1 cellular context compared by ENCODE assay signal in the genomic region with DNA sequence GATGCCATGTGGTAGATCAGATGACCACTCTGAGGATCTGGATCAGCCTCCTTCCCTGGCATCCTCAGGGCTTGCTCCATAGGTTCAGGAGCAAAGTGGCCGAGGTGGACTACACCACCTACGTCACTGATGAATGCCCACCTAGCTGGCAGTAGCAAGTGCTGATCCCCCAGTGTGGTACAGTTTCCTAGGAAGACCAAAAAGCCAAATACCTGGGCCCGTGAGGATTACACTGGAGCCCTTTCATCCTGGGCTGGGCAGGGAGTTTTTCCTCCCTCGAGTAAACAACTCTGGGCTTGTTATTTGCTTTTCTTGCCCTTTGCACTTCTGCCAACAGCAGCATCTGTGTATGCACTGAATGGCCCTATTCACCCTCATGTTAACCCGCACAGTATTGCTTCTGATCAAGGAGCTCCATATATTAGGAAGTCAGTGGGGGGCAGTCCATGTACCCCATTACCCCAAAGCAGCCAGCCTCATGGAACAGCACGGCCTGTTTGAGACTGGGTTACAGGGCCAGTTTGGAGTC.
TF ChIP-seq lines count a peak whose summit lies in the region.

No MANE protein-coding gene starts in this region.

TF ChIP-seq in HepG2, 621 proteins besides CTCF, POLR2A, EP300 and RAD21 (continued from another document and continues in another):
- TF ChIP-seq, protein P1, sequence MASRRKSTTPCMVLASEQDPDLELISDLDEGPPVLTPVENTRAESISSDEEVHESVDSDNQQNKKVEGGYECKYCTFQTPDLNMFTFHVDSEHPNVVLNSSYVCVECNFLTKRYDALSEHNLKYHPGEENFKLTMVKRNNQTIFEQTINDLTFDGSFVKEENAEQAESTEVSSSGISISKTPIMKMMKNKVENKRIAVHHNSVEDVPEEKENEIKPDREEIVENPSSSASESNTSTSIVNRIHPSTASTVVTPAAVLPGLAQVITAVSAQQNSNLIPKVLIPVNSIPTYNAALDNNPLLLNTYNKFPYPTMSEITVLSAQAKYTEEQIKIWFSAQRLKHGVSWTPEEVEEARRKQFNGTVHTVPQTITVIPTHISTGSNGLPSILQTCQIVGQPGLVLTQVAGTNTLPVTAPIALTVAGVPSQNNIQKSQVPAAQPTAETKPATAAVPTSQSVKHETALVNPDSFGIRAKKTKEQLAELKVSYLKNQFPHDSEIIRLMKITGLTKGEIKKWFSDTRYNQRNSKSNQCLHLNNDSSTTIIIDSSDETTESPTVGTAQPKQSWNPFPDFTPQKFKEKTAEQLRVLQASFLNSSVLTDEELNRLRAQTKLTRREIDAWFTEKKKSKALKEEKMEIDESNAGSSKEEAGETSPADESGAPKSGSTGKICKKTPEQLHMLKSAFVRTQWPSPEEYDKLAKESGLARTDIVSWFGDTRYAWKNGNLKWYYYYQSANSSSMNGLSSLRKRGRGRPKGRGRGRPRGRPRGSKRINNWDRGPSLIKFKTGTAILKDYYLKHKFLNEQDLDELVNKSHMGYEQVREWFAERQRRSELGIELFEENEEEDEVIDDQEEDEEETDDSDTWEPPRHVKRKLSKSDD (CRISPR knock-in tag; IDR thresholded peaks at IDR 0.05; ENCODE audit: low read depth): 0 out of 2 replicates have a peak, but pooled peaks have one; percentile 43
- TF ChIP-seq, protein P2, sequence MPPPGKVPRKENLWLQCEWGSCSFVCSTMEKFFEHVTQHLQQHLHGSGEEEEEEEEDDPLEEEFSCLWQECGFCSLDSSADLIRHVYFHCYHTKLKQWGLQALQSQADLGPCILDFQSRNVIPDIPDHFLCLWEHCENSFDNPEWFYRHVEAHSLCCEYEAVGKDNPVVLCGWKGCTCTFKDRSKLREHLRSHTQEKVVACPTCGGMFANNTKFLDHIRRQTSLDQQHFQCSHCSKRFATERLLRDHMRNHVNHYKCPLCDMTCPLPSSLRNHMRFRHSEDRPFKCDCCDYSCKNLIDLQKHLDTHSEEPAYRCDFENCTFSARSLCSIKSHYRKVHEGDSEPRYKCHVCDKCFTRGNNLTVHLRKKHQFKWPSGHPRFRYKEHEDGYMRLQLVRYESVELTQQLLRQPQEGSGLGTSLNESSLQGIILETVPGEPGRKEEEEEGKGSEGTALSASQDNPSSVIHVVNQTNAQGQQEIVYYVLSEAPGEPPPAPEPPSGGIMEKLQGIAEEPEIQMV (CRISPR knock-in tag; IDR thresholded peaks at IDR 0.05; ENCODE audit: low read depth): no peak
- TF ChIP-seq ZNF432 (CRISPR knock-in tag; IDR thresholded peaks at IDR 0.05; ENCODE audit: borderline replicate concordance) (no peak), PAF1 (CRISPR knock-in tag; IDR thresholded peaks at IDR 0.05) (no peak), KLF9 (CRISPR knock-in tag; IDR thresholded peaks at IDR 0.05; ENCODE audit: low read depth) (no peak), BHLHE40 (IDR thresholded peaks at IDR 0.05; ENCODE audit: low read length) (peak; percentile 93), FOXC1 (CRISPR knock-in tag; IDR thresholded peaks at IDR 0.05; ENCODE audit: borderline replicate concordance) (peak; percentile 79; the same call in 1 of the 2 replicates), JUNB (CRISPR knock-in tag; IDR thresholded peaks at IDR 0.05; ENCODE audit: borderline replicate concordance) (no peak; the same call in 1 of the 2 replicates), REL (CRISPR knock-in tag; conservative IDR thresholded peaks at IDR 0.05) (no peak), SRY (CRISPR knock-in tag; IDR thresholded peaks at IDR 0.05) (no peak), FOSL1 (CRISPR knock-in tag; IDR thresholded peaks at IDR 0.05; ENCODE audit: borderline replicate concordance) (no peak), ZNF713 (CRISPR knock-in tag; IDR thresholded peaks at IDR 0.05) (no peak), SRSF4 (IDR thresholded peaks at IDR 0.05; ENCODE audit: low read depth, low read length, poor library complexity, severe bottlenecking) (no peak), ZNF17 (CRISPR knock-in tag; IDR thresholded peaks at IDR 0.05) (no peak), ZNF550 (CRISPR knock-in tag; IDR thresholded peaks at IDR 0.05; ENCODE audit: borderline replicate concordance) (peak; percentile 63; the same call in 1 of the 2 replicates), ZZZ3 (CRISPR knock-in tag; IDR thresholded peaks at IDR 0.05; ENCODE audit: borderline replicate concordance) (no peak), ZNF30 (CRISPR knock-in tag; IDR thresholded peaks at IDR 0.05) (no peak), KDM5A (IDR thresholded peaks at IDR 0.05; ENCODE audit: borderline replicate concordance, low read length) (no peak), JARID2 (CRISPR knock-in tag; IDR thresholded peaks at IDR 0.05; ENCODE audit: insufficient replicate concordance) (no peak), MYC (CRISPR knock-in tag; IDR thresholded peaks at IDR 0.05; ENCODE audit: borderline replicate concordance) (peak; percentile 32; the same call in 1 of the 2 replicates), NAIF1 (CRISPR knock-in tag; IDR thresholded peaks at IDR 0.05; ENCODE audit: borderline replicate concordance) (0 out of 2 replicates have a peak, but pooled peaks have one; percentile 29), ARNT2 (CRISPR knock-in tag; IDR thresholded peaks at IDR 0.05; ENCODE audit: low read depth) (peak; percentile 66), ZNF501 (CRISPR knock-in tag; IDR thresholded peaks at IDR 0.05) (peak; percentile 26; the same call in 1 of the 2 replicates), KDM2A (CRISPR knock-in tag; IDR thresholded peaks at IDR 0.05; ENCODE audit: borderline replicate concordance, low read depth) (peak; percentile 55; the same call in 1 of the 2 replicates), FLYWCH1 (CRISPR knock-in tag; IDR thresholded peaks at IDR 0.05) (no peak), REPIN1 (CRISPR knock-in tag; IDR thresholded peaks at IDR 0.05; ENCODE audit: borderline replicate concordance, low read depth) (peak; percentile 43; the same call in 1 of the 2 replicates)
- TF ChIP-seq, protein P3, sequence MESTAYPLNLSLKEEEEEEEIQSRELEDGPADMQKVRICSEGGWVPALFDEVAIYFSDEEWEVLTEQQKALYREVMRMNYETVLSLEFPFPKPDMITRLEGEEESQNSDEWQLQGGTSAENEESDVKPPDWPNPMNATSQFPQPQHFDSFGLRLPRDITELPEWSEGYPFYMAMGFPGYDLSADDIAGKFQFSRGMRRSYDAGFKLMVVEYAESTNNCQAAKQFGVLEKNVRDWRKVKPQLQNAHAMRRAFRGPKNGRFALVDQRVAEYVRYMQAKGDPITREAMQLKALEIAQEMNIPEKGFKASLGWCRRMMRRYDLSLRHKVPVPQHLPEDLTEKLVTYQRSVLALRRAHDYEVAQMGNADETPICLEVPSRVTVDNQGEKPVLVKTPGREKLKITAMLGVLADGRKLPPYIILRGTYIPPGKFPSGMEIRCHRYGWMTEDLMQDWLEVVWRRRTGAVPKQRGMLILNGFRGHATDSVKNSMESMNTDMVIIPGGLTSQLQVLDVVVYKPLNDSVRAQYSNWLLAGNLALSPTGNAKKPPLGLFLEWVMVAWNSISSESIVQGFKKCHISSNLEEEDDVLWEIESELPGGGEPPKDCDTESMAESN (CRISPR knock-in tag; conservative IDR thresholded peaks at IDR 0.05): peak; percentile 83
- TF ChIP-seq, protein P4, sequence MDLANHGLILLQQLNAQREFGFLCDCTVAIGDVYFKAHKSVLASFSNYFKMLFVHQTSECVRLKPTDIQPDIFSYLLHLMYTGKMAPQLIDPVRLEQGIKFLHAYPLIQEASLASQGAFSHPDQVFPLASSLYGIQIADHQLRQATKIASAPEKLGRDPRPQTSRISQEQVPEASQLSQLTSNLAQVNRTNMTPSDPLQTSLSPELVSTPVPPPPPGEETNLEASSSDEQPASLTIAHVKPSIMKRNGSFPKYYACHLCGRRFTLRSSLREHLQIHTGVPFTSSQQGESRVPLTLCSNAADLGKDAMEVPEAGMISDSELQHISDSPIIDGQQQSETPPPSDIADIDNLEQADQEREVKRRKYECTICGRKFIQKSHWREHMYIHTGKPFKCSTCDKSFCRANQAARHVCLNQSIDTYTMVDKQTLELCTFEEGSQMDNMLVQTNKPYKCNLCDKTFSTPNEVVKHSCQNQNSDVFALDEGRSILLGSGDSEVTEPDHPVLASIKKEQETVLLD (CRISPR knock-in tag; IDR thresholded peaks at IDR 0.05; ENCODE audit: low read depth): no peak
- TF ChIP-seq, protein P5, sequence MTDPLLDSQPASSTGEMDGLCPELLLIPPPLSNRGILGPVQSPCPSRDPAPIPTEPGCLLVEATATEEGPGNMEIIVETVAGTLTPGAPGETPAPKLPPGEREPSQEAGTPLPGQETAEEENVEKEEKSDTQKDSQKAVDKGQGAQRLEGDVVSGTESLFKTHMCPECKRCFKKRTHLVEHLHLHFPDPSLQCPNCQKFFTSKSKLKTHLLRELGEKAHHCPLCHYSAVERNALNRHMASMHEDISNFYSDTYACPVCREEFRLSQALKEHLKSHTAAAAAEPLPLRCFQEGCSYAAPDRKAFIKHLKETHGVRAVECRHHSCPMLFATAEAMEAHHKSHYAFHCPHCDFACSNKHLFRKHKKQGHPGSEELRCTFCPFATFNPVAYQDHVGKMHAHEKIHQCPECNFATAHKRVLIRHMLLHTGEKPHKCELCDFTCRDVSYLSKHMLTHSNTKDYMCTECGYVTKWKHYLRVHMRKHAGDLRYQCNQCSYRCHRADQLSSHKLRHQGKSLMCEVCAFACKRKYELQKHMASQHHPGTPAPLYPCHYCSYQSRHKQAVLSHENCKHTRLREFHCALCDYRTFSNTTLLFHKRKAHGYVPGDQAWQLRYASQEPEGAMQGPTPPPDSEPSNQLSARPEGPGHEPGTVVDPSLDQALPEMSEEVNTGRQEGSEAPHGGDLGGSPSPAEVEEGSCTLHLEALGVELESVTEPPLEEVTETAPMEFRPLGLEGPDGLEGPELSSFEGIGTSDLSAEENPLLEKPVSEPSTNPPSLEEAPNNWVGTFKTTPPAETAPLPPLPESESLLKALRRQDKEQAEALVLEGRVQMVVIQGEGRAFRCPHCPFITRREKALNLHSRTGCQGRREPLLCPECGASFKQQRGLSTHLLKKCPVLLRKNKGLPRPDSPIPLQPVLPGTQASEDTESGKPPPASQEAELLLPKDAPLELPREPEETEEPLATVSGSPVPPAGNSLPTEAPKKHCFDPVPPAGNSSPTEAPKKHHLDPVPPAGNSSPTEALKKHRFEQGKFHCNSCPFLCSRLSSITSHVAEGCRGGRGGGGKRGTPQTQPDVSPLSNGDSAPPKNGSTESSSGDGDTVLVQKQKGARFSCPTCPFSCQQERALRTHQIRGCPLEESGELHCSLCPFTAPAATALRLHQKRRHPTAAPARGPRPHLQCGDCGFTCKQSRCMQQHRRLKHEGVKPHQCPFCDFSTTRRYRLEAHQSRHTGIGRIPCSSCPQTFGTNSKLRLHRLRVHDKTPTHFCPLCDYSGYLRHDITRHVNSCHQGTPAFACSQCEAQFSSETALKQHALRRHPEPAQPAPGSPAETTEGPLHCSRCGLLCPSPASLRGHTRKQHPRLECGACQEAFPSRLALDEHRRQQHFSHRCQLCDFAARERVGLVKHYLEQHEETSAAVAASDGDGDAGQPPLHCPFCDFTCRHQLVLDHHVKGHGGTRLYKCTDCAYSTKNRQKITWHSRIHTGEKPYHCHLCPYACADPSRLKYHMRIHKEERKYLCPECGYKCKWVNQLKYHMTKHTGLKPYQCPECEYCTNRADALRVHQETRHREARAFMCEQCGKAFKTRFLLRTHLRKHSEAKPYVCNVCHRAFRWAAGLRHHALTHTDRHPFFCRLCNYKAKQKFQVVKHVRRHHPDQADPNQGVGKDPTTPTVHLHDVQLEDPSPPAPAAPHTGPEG (CRISPR knock-in tag; IDR thresholded peaks at IDR 0.05): no peak
- TF ChIP-seq, protein P6, sequence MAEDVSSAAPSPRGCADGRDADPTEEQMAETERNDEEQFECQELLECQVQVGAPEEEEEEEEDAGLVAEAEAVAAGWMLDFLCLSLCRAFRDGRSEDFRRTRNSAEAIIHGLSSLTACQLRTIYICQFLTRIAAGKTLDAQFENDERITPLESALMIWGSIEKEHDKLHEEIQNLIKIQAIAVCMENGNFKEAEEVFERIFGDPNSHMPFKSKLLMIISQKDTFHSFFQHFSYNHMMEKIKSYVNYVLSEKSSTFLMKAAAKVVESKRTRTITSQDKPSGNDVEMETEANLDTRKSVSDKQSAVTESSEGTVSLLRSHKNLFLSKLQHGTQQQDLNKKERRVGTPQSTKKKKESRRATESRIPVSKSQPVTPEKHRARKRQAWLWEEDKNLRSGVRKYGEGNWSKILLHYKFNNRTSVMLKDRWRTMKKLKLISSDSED (CRISPR knock-in tag; IDR thresholded peaks at IDR 0.05): no peak
- TF ChIP-seq, protein P7, sequence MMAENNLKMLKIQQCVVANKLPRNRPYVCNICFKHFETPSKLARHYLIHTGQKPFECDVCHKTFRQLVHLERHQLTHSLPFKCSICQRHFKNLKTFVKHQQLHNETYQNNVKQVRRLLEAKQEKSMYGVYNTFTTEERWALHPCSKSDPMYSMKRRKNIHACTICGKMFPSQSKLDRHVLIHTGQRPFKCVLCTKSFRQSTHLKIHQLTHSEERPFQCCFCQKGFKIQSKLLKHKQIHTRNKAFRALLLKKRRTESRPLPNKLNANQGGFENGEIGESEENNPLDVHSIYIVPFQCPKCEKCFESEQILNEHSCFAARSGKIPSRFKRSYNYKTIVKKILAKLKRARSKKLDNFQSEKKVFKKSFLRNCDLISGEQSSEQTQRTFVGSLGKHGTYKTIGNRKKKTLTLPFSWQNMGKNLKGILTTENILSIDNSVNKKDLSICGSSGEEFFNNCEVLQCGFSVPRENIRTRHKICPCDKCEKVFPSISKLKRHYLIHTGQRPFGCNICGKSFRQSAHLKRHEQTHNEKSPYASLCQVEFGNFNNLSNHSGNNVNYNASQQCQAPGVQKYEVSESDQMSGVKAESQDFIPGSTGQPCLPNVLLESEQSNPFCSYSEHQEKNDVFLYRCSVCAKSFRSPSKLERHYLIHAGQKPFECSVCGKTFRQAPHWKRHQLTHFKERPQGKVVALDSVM (CRISPR knock-in tag; IDR thresholded peaks at IDR 0.05): peak; percentile 55; the same call in 1 of the 2 replicates
- TF ChIP-seq, protein P8, sequence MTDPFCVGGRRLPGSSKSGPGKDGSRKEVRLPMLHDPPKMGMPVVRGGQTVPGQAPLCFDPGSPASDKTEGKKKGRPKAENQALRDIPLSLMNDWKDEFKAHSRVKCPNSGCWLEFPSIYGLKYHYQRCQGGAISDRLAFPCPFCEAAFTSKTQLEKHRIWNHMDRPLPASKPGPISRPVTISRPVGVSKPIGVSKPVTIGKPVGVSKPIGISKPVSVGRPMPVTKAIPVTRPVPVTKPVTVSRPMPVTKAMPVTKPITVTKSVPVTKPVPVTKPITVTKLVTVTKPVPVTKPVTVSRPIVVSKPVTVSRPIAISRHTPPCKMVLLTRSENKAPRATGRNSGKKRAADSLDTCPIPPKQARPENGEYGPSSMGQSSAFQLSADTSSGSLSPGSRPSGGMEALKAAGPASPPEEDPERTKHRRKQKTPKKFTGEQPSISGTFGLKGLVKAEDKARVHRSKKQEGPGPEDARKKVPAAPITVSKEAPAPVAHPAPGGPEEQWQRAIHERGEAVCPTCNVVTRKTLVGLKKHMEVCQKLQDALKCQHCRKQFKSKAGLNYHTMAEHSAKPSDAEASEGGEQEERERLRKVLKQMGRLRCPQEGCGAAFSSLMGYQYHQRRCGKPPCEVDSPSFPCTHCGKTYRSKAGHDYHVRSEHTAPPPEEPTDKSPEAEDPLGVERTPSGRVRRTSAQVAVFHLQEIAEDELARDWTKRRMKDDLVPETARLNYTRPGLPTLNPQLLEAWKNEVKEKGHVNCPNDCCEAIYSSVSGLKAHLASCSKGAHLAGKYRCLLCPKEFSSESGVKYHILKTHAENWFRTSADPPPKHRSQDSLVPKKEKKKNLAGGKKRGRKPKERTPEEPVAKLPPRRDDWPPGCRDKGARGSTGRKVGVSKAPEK (CRISPR knock-in tag; IDR thresholded peaks at IDR 0.05; ENCODE audit: borderline replicate concordance): peak; percentile 64; the same call in 1 of the 2 replicates
